Comparison of ENCODE assay signal across 15 cellular contexts in genomic region chr20:38833154-38833856, GRCh38. TPM values are rescaled to one million over a fixed set of nuclear protein-coding genes. Genes with fewer than 3 reads are reported as not detected.
DNase-seq lines count a peak whose midpoint lies in the region; ATAC-seq and TF ChIP-seq lines count a peak whose summit lies in the region.
"Had no signal": no experiment of that assay in that cellular context is flagged by ENCODE, and none has a peak within 500 bp of the region (broad histone marks: within the 10 kb centered on the region; RNA-seq: fewer than 3 reads in every experiment).

No MANE protein-coding gene starts in this region.

- H3K9me2 ChIP-seq in Loucy (replicated peaks; ENCODE audit: low read depth, low read length) = no peaks in the 10 kb centered on the region

- H3K4me3 ChIP-seq in Loucy (ENCODE audit: low read length, poor library complexity, severe bottlenecking) (peak overlapping the region; percentile 52), ascending aorta (no peak overlapping the region)
- H3K4me3 ChIP-seq: thoracic aorta had no signal

- H3K27ac Mint-ChIP-seq in activated CD4-positive, alpha-beta T cell treated with anti-CD3 and anti-CD28 coated beads, Interleukin-2, amount 10 ng/mL, durations not matched to agents 24 days and 14 days = peak overlapping the region; percentile 75
- H3K27ac Mint-ChIP-seq in activated naive CD4-positive, alpha-beta T cell treated with anti-CD3 and anti-CD28 coated beads, Interleukin-2, amount 50 U/mL, for 72 hours = peak overlapping the region; percentile 11 to 89
- H3K27ac Mint-ChIP-seq: brain, endodermal cell, HFFc6 had no signal

- H3K27me3 ChIP-seq in Loucy (ENCODE audit: insufficient read depth, low read length, poor library complexity, severe bottlenecking) = no peaks in the 10 kb centered on the region
- no peaks in the 10 kb centered on the region for H3K27me3 ChIP-seq in ascending aorta

- H3K9me3 ChIP-seq in Loucy (ENCODE audit: insufficient read depth, low read depth, low read length) (no peaks in the 10 kb centered on the region), ascending aorta (no peaks in the 10 kb centered on the region)
- H3K9me3 ChIP-seq: thoracic aorta had no signal

- H3F3A ChIP-seq in Loucy (ENCODE audit: low read depth) = 0 out of 2 replicates have a peak, but pooled peaks cover 5% of the 10 kb centered on the region

- TF ChIP-seq CTCF in Loucy (conservative IDR thresholded peaks at IDR 0.05; ENCODE audit: low read length) (no peak), ascending aorta (IDR thresholded peaks at IDR 0.05) (no peak)

- no peaks in the 10 kb centered on the region for H4K20me1 ChIP-seq in Loucy (ENCODE audit: insufficient read depth, low read length, poor library complexity, severe bottlenecking)

- peaks cover 30% of the 10 kb centered on the region; the same call in 1 of the 2 replicates for H3K79me2 ChIP-seq in Loucy (ENCODE audit: insufficient read depth, low read length)

- H3K4me2 ChIP-seq in Loucy (ENCODE audit: low read depth, low read length, poor library complexity, severe bottlenecking) = peak overlapping the region; percentile 60

- intact Hi-C loops in activated CD4-positive, alpha-beta T cell treated with anti-CD3 and anti-CD28 coated beads, Interleukin-2, amount 10 ng/mL, durations not matched to agents 24 days and 14 days (cut with micrococcal nuclease) = loop anchor here (1.0 to 2.0 kb wide), 3 partner anchors 10 to 40 kb away; partner anchors contain the start of gene PPP1R16B
- intact Hi-C loops in ascending aorta (cut with DNase I) (no loop called here), posterior vena cava (cut with DNase I) (no loop called here)

- H2AFZ ChIP-seq in Loucy (ENCODE audit: low read length) = no peak overlapping the region

- ATAC-seq in activated naive CD4-positive, alpha-beta T cell treated with anti-CD3 and anti-CD28 coated beads, Interleukin-2, amount 50 U/mL, for 72 hours = peak; percentile 75 to 93
- ATAC-seq: foreskin keratinocyte had no signal

- peak overlapping the region; percentile 51 for H3K4me3 Mint-ChIP-seq in activated CD4-positive, alpha-beta T cell treated with anti-CD3 and anti-CD28 coated beads, Interleukin-2, amount 10 ng/mL, durations not matched to agents 24 days and 14 days
- H3K4me3 Mint-ChIP-seq: brain, endodermal cell, HFFc6 had no signal

- peaks cover 62% of the 10 kb centered on the region for H3K4me1 Mint-ChIP-seq in activated CD4-positive, alpha-beta T cell treated with anti-CD3 and anti-CD28 coated beads, Interleukin-2, amount 10 ng/mL, durations not matched to agents 24 days and 14 days
- H3K4me1 Mint-ChIP-seq: brain, endodermal cell had no signal

- DNase-seq in activated CD4-positive, alpha-beta T cell treated with anti-CD3 and anti-CD28 coated beads, Interleukin-2, amount 10 ng/mL, durations not matched to agents 24 days and 14 days = no peak
- DNase-seq in activated CD4-positive, alpha-beta T cell treated with anti-CD3 and anti-CD28 coated beads, Interleukin-2, amount 50 U/mL, for 1 hour = no peak
- no peak for DNase-seq in activated naive CD4-positive, alpha-beta T cell treated with anti-CD3 and anti-CD28 coated beads, Interleukin-2, amount 50 U/mL, for 72 hours (ENCODE audit: low spot score in 2 of 2)
- peak; percentile 59 for DNase-seq in stimulated activated CD4-positive, alpha-beta T cell treated with anti-CD3 and anti-CD28 coated beads, Interleukin-1b, Interleukin-23, amount 100 ng/mL, for 48 hours
- DNase-seq in ascending aorta (ENCODE audit: low spot score in 2 of 2) = no peak
- no peak for DNase-seq in posterior vena cava (ENCODE audit: low spot score)
- DNase-seq in SIG-M5 (lab: John Stamatoyannopoulos, UW) = no peak
- DNase-seq: endodermal cell, foreskin keratinocyte, HFFc6, mammary epithelial cell, NCI-H1930 had no signal

- no peak overlapping the region for H3K27ac ChIP-seq in ascending aorta
- H3K27ac ChIP-seq: foreskin keratinocyte, thoracic aorta had no signal

- H3K4me1 ChIP-seq in Loucy (ENCODE audit: insufficient read depth, low read length, poor library complexity, severe bottlenecking) (peaks cover 41% of the 10 kb centered on the region), ascending aorta (no peaks in the 10 kb centered on the region)
- H3K4me1 ChIP-seq: foreskin keratinocyte had no signal

- H3K9ac ChIP-seq in Loucy (ENCODE audit: low read depth, low read length, poor library complexity, severe bottlenecking) = no peak overlapping the region

- peaks cover 3% of the 10 kb centered on the region for H3K9me3 Mint-ChIP-seq in activated CD4-positive, alpha-beta T cell treated with anti-CD3 and anti-CD28 coated beads, Interleukin-2, amount 10 ng/mL, durations not matched to agents 24 days and 14 days
- no peaks in the 10 kb centered on the region for H3K9me3 Mint-ChIP-seq in activated naive CD4-positive, alpha-beta T cell treated with anti-CD3 and anti-CD28 coated beads, Interleukin-2, amount 50 U/mL, for 72 hours
- H3K9me3 Mint-ChIP-seq: brain, endodermal cell, HFFc6 had no signal

- peaks cover 67% of the 10 kb centered on the region for H3K36me3 Mint-ChIP-seq in activated CD4-positive, alpha-beta T cell treated with anti-CD3 and anti-CD28 coated beads, Interleukin-2, amount 10 ng/mL, durations not matched to agents 24 days and 14 days (ENCODE audit: low read depth)
- peaks cover 16 to 55% of the 10 kb centered on the region in 2 donors for H3K36me3 Mint-ChIP-seq in activated naive CD4-positive, alpha-beta T cell treated with anti-CD3 and anti-CD28 coated beads, Interleukin-2, amount 50 U/mL, for 72 hours
- H3K36me3 Mint-ChIP-seq: brain had no signal

- H3K36me3 ChIP-seq in Loucy (ENCODE audit: insufficient read depth, low read length) = peaks cover 4% of the 10 kb centered on the region; the same call in 1 of the 2 replicates
- no peaks in the 10 kb centered on the region for H3K36me3 ChIP-seq in ascending aorta
- H3K36me3 ChIP-seq: thoracic aorta had no signal

- H3K27me3 Mint-ChIP-seq in activated CD4-positive, alpha-beta T cell treated with anti-CD3 and anti-CD28 coated beads, Interleukin-2, amount 10 ng/mL, durations not matched to agents 24 days and 14 days = no peaks in the 10 kb centered on the region

RNA-seq across cellular contexts. Expression of gene PPP1R16B, which starts 27.8 kb away (rescaled TPM):
- 133 TPM in 2 replicates for total RNA-seq in activated CD4-positive, alpha-beta T cell treated with anti-CD3 and anti-CD28 coated beads, Interleukin-2, amount 10 ng/mL, durations not matched to agents 24 days and 14 days
- total RNA-seq in activated naive CD4-positive, alpha-beta T cell treated with anti-CD3 and anti-CD28 coated beads, Interleukin-2, amount 50 U/mL, for 72 hours = 10 to 100 TPM; 45.5 to 80.4 TPM
- total RNA-seq in ascending aorta (26.4 TPM), posterior vena cava (10 to 100 TPM in 1 of 2 donors, 1 to 10 TPM in 1; 8.5 to 11.7 TPM)
- total RNA-seq: foreskin keratinocyte, HFFc6 had no signal
